Comparison of ENCODE assay signal across 10 cellular contexts in genomic region chr11:11569936-11570491, GRCh38. TPM values are rescaled to one million over a fixed set of nuclear protein-coding genes. Genes with fewer than 3 reads are reported as not detected.
DNase-seq lines count a peak whose midpoint lies in the region; ATAC-seq and TF ChIP-seq lines count a peak whose summit lies in the region.
"Had no signal": no experiment of that assay in that cellular context is flagged by ENCODE, and none has a peak within 500 bp of the region (broad histone marks: within the 10 kb centered on the region; RNA-seq: fewer than 3 reads in every experiment).

No MANE protein-coding gene starts in this region.

- no peaks in the 10 kb centered on the region for H3K9me3 Mint-ChIP-seq in nephron progenitor cell
- H3K9me3 Mint-ChIP-seq in CD14-positive monocyte, result peaks cover 0 to 3% (median 0%) of the 10 kb centered on the region in 7 donors
- H3K9me3 Mint-ChIP-seq: activated naive CD8-positive, alpha-beta T cell treated with anti-CD3 and anti-CD28 coated beads, Interleukin-2, amount 50 U/mL, for 24 hours had no signal

- intact Hi-C loops in CD14-positive monocyte (cut with micrococcal nuclease), result no loop called here

- H3K4me1 Mint-ChIP-seq in nephron progenitor cell (peaks cover 17% of the 10 kb centered on the region), CD14-positive monocyte (peaks cover 7% of the 10 kb centered on the region)

- DNase-seq in A172 (ENCODE audit: low spot score) (peak; percentile 33), NCI-H226 (peak; percentile 64), fibroblast of pulmonary artery (ENCODE audit: low read depth) (peak; percentile 1), nephron progenitor cell (no peak), CD14-positive monocyte (ENCODE audit: low spot score) (no peak), NCI-H187 treated with DMSO at 0.1 percent for 48 hours (lab: John Stamatoyannopoulos, UW) (no peak)
- no peak for DNase-seq in activated CD8-positive, alpha-beta memory T cell treated with anti-CD3 and anti-CD28 coated beads for 24 hours
- DNase-seq: activated naive CD8-positive, alpha-beta T cell treated with anti-CD3 and anti-CD28 coated beads, Interleukin-2, amount 50 U/mL, for 24 hours; NCI-H2171 had no signal

- H3K27me3 Mint-ChIP-seq in nephron progenitor cell (ENCODE audit: low read depth, poor library complexity) (no peaks in the 10 kb centered on the region), CD14-positive monocyte (ENCODE audit: low read depth in 3 of 3) (peaks cover 0 to 6% (median 2%) of the 10 kb centered on the region in 3 donors)

- H3K4me3 ChIP-seq in fibroblast of pulmonary artery (replicated peaks; ENCODE audit: low read depth, low read length), result no peak overlapping the region

- H3K4me3 Mint-ChIP-seq in nephron progenitor cell (no peak overlapping the region), CD14-positive monocyte (peak overlapping the region in 1 of 2 donors; percentile 13)
- H3K4me3 Mint-ChIP-seq: activated naive CD8-positive, alpha-beta T cell treated with anti-CD3 and anti-CD28 coated beads, Interleukin-2, amount 50 U/mL, for 24 hours had no signal

- ATAC-seq in HG02981 (IDR thresholded peaks at IDR 0.05; ENCODE audit: unreplicated experiment), result no peak
- ATAC-seq: activated naive CD8-positive, alpha-beta T cell treated with anti-CD3 and anti-CD28 coated beads, Interleukin-2, amount 50 U/mL, for 24 hours had no signal

- H3K36me3 Mint-ChIP-seq in nephron progenitor cell (ENCODE audit: low read depth) (no peaks in the 10 kb centered on the region), CD14-positive monocyte (no peaks in the 10 kb centered on the region)

- TF ChIP-seq CTCF in fibroblast of pulmonary artery (IDR thresholded peaks at IDR 0.05; ENCODE audit: low read length, missing control alignments) (no peak), nephron progenitor cell (IDR thresholded peaks at IDR 0.05) (no peak), CD14-positive monocyte (IDR thresholded peaks at IDR 0.05) (no peak)

- H3K27ac Mint-ChIP-seq in nephron progenitor cell (peak overlapping the region; percentile 37), CD14-positive monocyte (no peak overlapping the region)
- H3K27ac Mint-ChIP-seq: activated naive CD8-positive, alpha-beta T cell treated with anti-CD3 and anti-CD28 coated beads, Interleukin-2, amount 50 U/mL, for 24 hours had no signal

RNA-seq across cellular contexts. Expression of gene GALNT18, which starts 51.8 kb away (rescaled TPM):
- 3.7 and 5.7 TPM in 2 replicates for total RNA-seq in A172 (2014; rRNA removed; shearing (Covaris generic))
- not detected for polyA plus RNA-seq in CD14-positive monocyte

Comparison
In these comparisons a context has a peak if more than half of its experiments do, and no peak if none do; other contexts are left out.
1. DNase-seq: peak in A172 (single experiment), NCI-H226 (single experiment) and fibroblast of pulmonary artery (single experiment); none in nephron progenitor cell (single experiment), CD14-positive monocyte (single experiment), activated CD8-positive, alpha-beta memory T cell treated with anti-CD3 and anti-CD28 coated beads for 24 hours (single experiment) and NCI-H187 treated with DMSO at 0.1 percent for 48 hours (single experiment).